8 cellular contexts compared by ENCODE assay signal in the genomic region with DNA sequence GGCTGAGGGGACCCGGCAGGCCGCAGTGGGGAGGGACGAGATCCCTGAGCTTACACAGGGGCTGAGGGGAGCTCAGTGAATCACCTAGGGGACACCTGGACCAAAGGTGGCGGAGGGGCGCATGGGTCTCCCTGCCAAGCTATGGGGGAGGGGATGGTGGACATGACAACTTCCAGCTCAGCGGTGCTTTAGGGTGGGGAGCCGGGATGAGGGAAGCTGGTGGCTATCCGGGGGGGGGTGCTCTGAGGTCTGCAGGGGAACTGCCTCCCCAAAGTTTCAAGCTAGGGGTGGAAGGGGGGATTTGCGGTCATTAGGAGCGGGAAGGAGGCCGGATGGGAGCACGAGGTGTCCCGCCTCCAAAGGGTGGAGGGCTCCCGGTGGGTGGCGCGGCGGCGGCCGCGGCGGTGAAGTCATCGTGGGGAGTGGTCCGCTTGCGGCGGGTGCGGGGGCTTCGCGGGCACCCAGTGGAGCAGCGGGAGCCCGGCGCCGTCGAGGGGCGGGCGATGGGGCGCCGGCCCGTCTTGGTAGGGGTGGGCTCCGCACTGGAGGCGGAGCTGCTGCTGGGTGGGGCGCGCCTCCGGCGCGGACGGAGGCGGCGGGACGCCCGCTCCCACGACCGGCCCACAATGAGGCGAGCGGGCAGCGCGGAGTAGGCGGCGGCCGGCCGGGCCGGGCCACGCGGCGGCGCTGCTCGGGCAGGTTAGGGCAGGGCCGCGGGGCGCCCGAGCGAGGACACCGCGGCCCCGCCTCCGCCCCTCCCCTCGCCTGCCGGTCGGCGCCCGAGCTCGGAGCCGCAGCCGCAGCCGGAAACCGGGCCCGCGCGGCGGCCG. TPM values are rescaled to one million over a fixed set of nuclear protein-coding genes. Genes with fewer than 3 reads are reported as not detected.
A peak's percentile ranks its signal among the peaks of the same experiment; 100 is the strongest.
DNase-seq lines count a peak whose midpoint lies in the region; ATAC-seq, FAIRE-seq and TF ChIP-seq lines count a peak whose summit lies in the region.

A gene with protein sequence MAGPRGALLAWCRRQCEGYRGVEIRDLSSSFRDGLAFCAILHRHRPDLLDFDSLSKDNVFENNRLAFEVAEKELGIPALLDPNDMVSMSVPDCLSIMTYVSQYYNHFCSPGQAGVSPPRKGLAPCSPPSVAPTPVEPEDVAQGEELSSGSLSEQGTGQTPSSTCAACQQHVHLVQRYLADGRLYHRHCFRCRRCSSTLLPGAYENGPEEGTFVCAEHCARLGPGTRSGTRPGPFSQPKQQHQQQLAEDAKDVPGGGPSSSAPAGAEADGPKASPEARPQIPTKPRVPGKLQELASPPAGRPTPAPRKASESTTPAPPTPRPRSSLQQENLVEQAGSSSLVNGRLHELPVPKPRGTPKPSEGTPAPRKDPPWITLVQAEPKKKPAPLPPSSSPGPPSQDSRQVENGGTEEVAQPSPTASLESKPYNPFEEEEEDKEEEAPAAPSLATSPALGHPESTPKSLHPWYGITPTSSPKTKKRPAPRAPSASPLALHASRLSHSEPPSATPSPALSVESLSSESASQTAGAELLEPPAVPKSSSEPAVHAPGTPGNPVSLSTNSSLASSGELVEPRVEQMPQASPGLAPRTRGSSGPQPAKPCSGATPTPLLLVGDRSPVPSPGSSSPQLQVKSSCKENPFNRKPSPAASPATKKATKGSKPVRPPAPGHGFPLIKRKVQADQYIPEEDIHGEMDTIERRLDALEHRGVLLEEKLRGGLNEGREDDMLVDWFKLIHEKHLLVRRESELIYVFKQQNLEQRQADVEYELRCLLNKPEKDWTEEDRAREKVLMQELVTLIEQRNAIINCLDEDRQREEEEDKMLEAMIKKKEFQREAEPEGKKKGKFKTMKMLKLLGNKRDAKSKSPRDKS (plus strand): TSS at position 764 of the 830 bp plus-strand sequence. CDS start 126 bp downstream, outside the sequence.

- peak within 1 kb of the TSS; percentile 71 for H3K4me3 Mint-ChIP-seq in activated CD8-positive, alpha-beta T cell treated with anti-CD3 and anti-CD28 coated beads for 36 hours

- no peak within 1 kb of the TSS for H3K14ac ChIP-seq in H1 (ENCODE audit: insufficient read length)

- TF ChIP-seq RAD21 in H1 (IDR thresholded peaks at IDR 0.05 in 1 of 2, conservative IDR thresholded peaks at IDR 0.05 in 1 of 2; ENCODE audit: low read depth in 2 of 2, low read length in 2 of 2) = peak in 1 of 2 experiments; percentile 37; a peak in 2 of 4 replicates

- H3K36me3 Mint-ChIP-seq in activated CD8-positive, alpha-beta T cell treated with anti-CD3 and anti-CD28 coated beads for 36 hours (ENCODE audit: low read depth) = no peaks in the 10 kb centered on the region

- no peak for TF ChIP-seq EP300 in H1 (IDR thresholded peaks at IDR 0.05; ENCODE audit: borderline replicate concordance in 1 of 2, low read depth in 2 of 2, low read length in 2 of 2)

- no peak within 1 kb of the TSS for H2AFZ ChIP-seq in H1 (ENCODE audit: low read length)

- H3K9ac ChIP-seq in H1 (replicated peaks in 1 of 4; ENCODE audit: extremely low read depth in 1 of 4, low read depth in 3 of 4, low read length in 3 of 4) = peak within 1 kb of the TSS; percentile 29 to 95 (median 57); a peak in 6 of 7 replicates

- peak within 1 kb of the TSS; percentile 45 to 74 (median 59) for H3K4me3 ChIP-seq in H1 (ENCODE audit: extremely low read depth in 1 of 4, insufficient read depth in 2 of 4, low read depth in 3 of 4, low read length in 4 of 4)

- peaks cover 21% of the 10 kb centered on the region for H3K4me1 Mint-ChIP-seq in activated CD8-positive, alpha-beta T cell treated with anti-CD3 and anti-CD28 coated beads for 36 hours (ENCODE audit: low read depth)

- DNase-seq in NCI-H2107 (lab: John Stamatoyannopoulos, UW) = peak; percentile 25
- DNase-seq in NCI-H2107 treated with DMSO at 0.1 percent for 48 hours (lab: John Stamatoyannopoulos, UW; ENCODE audit: unreplicated experiment) = no peak
- DNase-seq in NCI-H460 (ENCODE audit: extremely low read depth, low read depth) = peak; percentile 36
- peak; percentile 66 for DNase-seq in activated CD8-positive, alpha-beta T cell treated with anti-CD3 and anti-CD28 coated beads for 36 hours
- DNase-seq in H1 (ENCODE audit: low read depth in 1 of 2, low spot score in 2 of 2) = peak in 1 of 2 experiments; percentile 84
- peak; percentile 92 for DNase-seq in mesenteric fat pad (ENCODE audit: low spot score)
- peak; percentile 44 to 53 for DNase-seq in stimulated activated CD8-positive, alpha-beta memory T cell treated with anti-CD3 and anti-CD28 coated beads, Interleukin-15, amount 100 ng/mL, for 48 hours (ENCODE audit: low read depth in 2 of 2)

- H4K5ac ChIP-seq in H1 (ENCODE audit: insufficient read length, low read depth, low read length) = peak within 1 kb of the TSS; percentile 62

- no peaks in the 10 kb centered on the region for H3K9me3 ChIP-seq in H1 (ENCODE audit: insufficient read depth in 2 of 2, low read depth in 1 of 2, low read length in 1 of 2)

- no peak within 1 kb of the TSS; the same call in 1 of the 2 replicates for H2BK20ac ChIP-seq in H1 (ENCODE audit: low read length)

- H3K27me3 Mint-ChIP-seq in activated CD8-positive, alpha-beta T cell treated with anti-CD3 and anti-CD28 coated beads for 36 hours = no peaks in the 10 kb centered on the region

- intact Hi-C loops in activated CD8-positive, alpha-beta T cell treated with anti-CD3 and anti-CD28 coated beads for 36 hours (cut with micrococcal nuclease) = no loop called here

- ATAC-seq in HG02852 (IDR thresholded peaks at IDR 0.05; ENCODE audit: unreplicated experiment) = peak; percentile 82
- peak; percentile 86 for ATAC-seq in activated CD8-positive, alpha-beta T cell treated with anti-CD3 and anti-CD28 coated beads for 36 hours

- peak within 1 kb of the TSS; percentile 5 for H2BK15ac ChIP-seq in H1 (ENCODE audit: low read length)

- peak within 1 kb of the TSS; percentile 67 to 73 for H3K4me2 ChIP-seq in H1 (ENCODE audit: insufficient read depth in 1 of 2, low read depth in 2 of 2, low read length in 2 of 2)

- peak within 1 kb of the TSS; percentile 65 for H3K4ac ChIP-seq in H1 (replicated peaks; ENCODE audit: insufficient read length, low read depth, low read length)

- peak within 1 kb of the TSS; percentile 86 for H4K91ac ChIP-seq in H1 (replicated peaks; ENCODE audit: insufficient read length, low read length)

- H3K79me1 ChIP-seq in H1 (ENCODE audit: low read depth, low read length) = peaks cover 9% of the 10 kb centered on the region

- peaks cover 0 to 4% of the 10 kb centered on the region in 2 experiments for H4K20me1 ChIP-seq in H1 (replicated peaks in 1 of 2; ENCODE audit: control insufficient read depth in 1 of 2, insufficient read depth in 2 of 2, low read length in 2 of 2)

- TF ChIP-seq CTCF in activated CD8-positive, alpha-beta T cell treated with anti-CD3 and anti-CD28 coated beads for 36 hours (IDR thresholded peaks at IDR 0.05) = no peak
- peak; percentile 36 to 46 (median 42); a peak in 3 of 4 replicates for TF ChIP-seq CTCF in H1 (IDR thresholded peaks at IDR 0.05; ENCODE audit: control extremely low read depth in 1 of 3, insufficient read depth in 1 of 3, low read depth in 1 of 3, low read length in 3 of 3)

- H3K18ac ChIP-seq in H1 (ENCODE audit: extremely low read depth, low read length) = peak within 1 kb of the TSS; percentile 60

- peak within 1 kb of the TSS; percentile 88; the same call in 1 of the 2 replicates for H2AK5ac ChIP-seq in H1 (ENCODE audit: low read depth, low read length)

- no peaks in the 10 kb centered on the region for H3K27me3 ChIP-seq in H1 (replicated peaks in 1 of 4; ENCODE audit: control insufficient read depth in 3 of 4, extremely low read depth in 1 of 4, insufficient read depth in 3 of 4, low read length in 3 of 4)

- H3K56ac ChIP-seq in H1 (replicated peaks; ENCODE audit: insufficient read length, low read depth, low read length) = peak within 1 kb of the TSS; percentile 86

- peaks cover 0 to 22% (median 16%) of the 10 kb centered on the region in 4 experiments; a peak in 6 of 7 replicates for H3K4me1 ChIP-seq in H1 (replicated peaks in 1 of 4; ENCODE audit: control insufficient read depth in 3 of 4, insufficient read depth in 4 of 4, low read length in 3 of 4)

- TF ChIP-seq POLR2A in H1 (IDR thresholded peaks at IDR 0.05; ENCODE audit: control extremely low read depth in 1 of 2, low read depth in 2 of 2, low read length in 2 of 2) = 0 out of 3 replicates have a peak, but pooled peaks of 1 of the 2 experiments have one; percentile 23

- CTCF ChIA-PET in activated CD8-positive, alpha-beta T cell treated with anti-CD3 and anti-CD28 coated beads for 36 hours (lab: Charles Lee) = interaction anchor here (0.6 to 2.2 kb wide), 12 partner anchors 9 to 732 kb away, joined by 3 to 16 read pairs (median 6); a partner anchor contains a TSS
- CTCF ChIA-PET in H1 (lab: Charles Lee; ENCODE audit: partially characterized antibody) = interaction anchor here (0.9 to 2.7 kb wide), 17 partner anchors 9 to 88 kb away, joined by 3 to 22 read pairs (median 4); a partner anchor contains a TSS

- H2BK12ac ChIP-seq in H1 (ENCODE audit: low read depth, low read length) = peak within 1 kb of the TSS; percentile 68; the same call in 1 of the 2 replicates

- no peaks in the 10 kb centered on the region for H3K36me3 ChIP-seq in H1 (ENCODE audit: control insufficient read depth in 2 of 4, insufficient read depth in 4 of 4, low read length in 3 of 4)

- no peak for FAIRE-seq in H1 (lab: Jason Lieb, UNC)

- H2BK5ac ChIP-seq in H1 (ENCODE audit: low read depth, low read length) = peak within 1 kb of the TSS; percentile 73; the same call in 1 of the 2 replicates

- peak within 1 kb of the TSS; percentile 52 for H2BK120ac ChIP-seq in H1 (replicated peaks; ENCODE audit: low read depth, low read length)

- peak within 1 kb of the TSS; percentile 84 for H3K27ac Mint-ChIP-seq in activated CD8-positive, alpha-beta T cell treated with anti-CD3 and anti-CD28 coated beads for 36 hours

- H3K23me2 ChIP-seq in H1 (ENCODE audit: low read depth, low read length) = peaks cover 9% of the 10 kb centered on the region; the same call in 1 of the 2 replicates

- peaks cover 0 to 12% of the 10 kb centered on the region in 2 experiments; a peak in 1 of 4 replicates for H3K79me2 ChIP-seq in H1 (ENCODE audit: control insufficient read depth in 1 of 2, insufficient read depth in 2 of 2, low read length in 2 of 2)

- no peaks in the 10 kb centered on the region for H3K9me3 Mint-ChIP-seq in activated CD8-positive, alpha-beta T cell treated with anti-CD3 and anti-CD28 coated beads for 36 hours

- POLR2A ChIA-PET in activated CD8-positive, alpha-beta T cell treated with anti-CD3 and anti-CD28 coated beads for 36 hours (lab: Charles Lee) = interaction anchor here (0.6 to 2.8 kb wide), 8 partner anchors 9 to 48 kb away, joined by 3 to 15 read pairs (median 4); a partner anchor contains a TSS
- POLR2A ChIA-PET in H1 (lab: Charles Lee; ENCODE audit: partially characterized antibody) = interaction anchor here (0.6 to 8.7 kb wide), 21 partner anchors 8 to 182 kb away, joined by 3 to 150 read pairs (median 4); a partner anchor contains a TSS

- peak within 1 kb of the TSS; percentile 82 for H4K8ac ChIP-seq in H1 (ENCODE audit: extremely low read depth, insufficient read depth, low read length)

- WGBS in H1 (ENCODE audit: extremely low coverage in 1 of 2, insufficient coverage in 1 of 2, insufficient read length in 1 of 2, insufficient replicate concordance in 2 of 2, low coverage in 1 of 2, low lambda C conversion rate in 2 of 2, missing lambda C conversion rate in 1 of 2), 2 experiments = 10% methylated on average over 36 of the region's 90 CpGs; no CpG with 5 or more reads in 1 of the 2 experiments

- H3K27ac ChIP-seq in H1 (ENCODE audit: low read depth, low read length) = peak within 1 kb of the TSS; percentile 56; the same call in 1 of the 2 replicates

- H3K23ac ChIP-seq in H1 (ENCODE audit: insufficient read length) = no peak within 1 kb of the TSS

RNA-seq across cellular contexts. Expression of the gene that starts here (rescaled TPM):
- 6.3 and 7.5 TPM in 2 replicates for total RNA-seq in NCI-H460 (2014; rRNA removed; shearing (Covaris generic))
- 9.7 and 11.9 TPM in 2 replicates for polyA plus RNA-seq in NCI-H460 (2014; cell fraction: nucleus; rRNA removed)
- 10 to 100 TPM; 10.2 to 11.8 TPM for total RNA-seq in activated CD8-positive, alpha-beta T cell treated with anti-CD3 and anti-CD28 coated beads for 36 hours
- 25.8 and 32.1 TPM in 2 replicates for total RNA-seq in H1 (2021; fragmentation: NEBNext Ultra II Directional; extraction: Animal tissue kit (Norgen Biotek cat#: 25700))
- polyA plus RNA-seq in H1 (2011; rRNA removed) = 17.7 and 23.4 TPM in 2 replicates
- polyA plus RNA-seq in H1 (2011; cell fraction: cytosol; rRNA removed) = 14.9 TPM
- 22.0 TPM for polyA plus RNA-seq in H1 (2011; cell fraction: nucleus; rRNA removed)
- polyA plus RNA-seq in H1 (2012, experiment 1 of 2) = 15.6 to 22.2 TPM (median 20.4 TPM) in 4 replicates
- polyA plus RNA-seq in H1 (2012, experiment 2 of 2) = 17.6 TPM
- 14.6 TPM for polyA plus RNA-seq in H1 (2013, experiment 1 of 2)
- 15.0 TPM for polyA plus RNA-seq in H1 (2013, experiment 2 of 2)
- 19.8 and 22.6 TPM in 2 replicates for polyA minus RNA-seq in H1 (2011; rRNA and poly(A)+ RNA removed)
- 31.2 TPM for polyA minus RNA-seq in H1 (2011; cell fraction: cytosol; rRNA and poly(A)+ RNA removed)
- 15.0 TPM for polyA minus RNA-seq in H1 (2011; cell fraction: nucleus; rRNA and poly(A)+ RNA removed)
- total RNA-seq in mesenteric fat pad = 44.7 TPM
